In genomic region chr9:109963079-109963478, GRCh38 we compare ENCODE assay signal across 17 cellular contexts.
A peak's percentile ranks its signal among the peaks of the same experiment; 100 is the strongest.
DNase-seq lines count a peak whose midpoint lies in the region; ATAC-seq lines count a peak whose summit lies in the region.
"Had no signal": no experiment of that assay in that cellular context is flagged by ENCODE, and none has a peak within 500 bp of the region (broad histone marks: within the 10 kb centered on the region; RNA-seq: fewer than 3 reads in every experiment).

No MANE protein-coding gene starts in this region.

- no peak for ATAC-seq in stimulated activated memory B cell treated with anti-CD40 and anti-IgM and Interleukin-4, amounts not matched to agents 10 μg/mL and 1 μg/mL and 100 μg/mL, for 72 hours
- no peak for ATAC-seq in aorta (ENCODE audit: low FRiP score)
- ATAC-seq in GM21447 (IDR thresholded peaks at IDR 0.05; ENCODE audit: unreplicated experiment) = no peak
- ATAC-seq: GM12878, HepG2 had no signal

- H3K27ac Mint-ChIP-seq in activated naive CD4-positive, alpha-beta T cell treated with anti-CD3 and anti-CD28 coated beads for 36 hours = peak overlapping the region; percentile 20
- H3K27ac Mint-ChIP-seq in stimulated activated memory B cell treated with anti-CD40 and anti-IgM and Interleukin-4, amounts not matched to agents 10 μg/mL and 1 μg/mL and 100 μg/mL, for 72 hours = peak overlapping the region; percentile 92

- no peak overlapping the region for H3K4me3 ChIP-seq in aorta (ENCODE audit: low read length in 2 of 2)
- H3K4me3 ChIP-seq: GM12878, PC-9 had no signal

- no peaks in the 10 kb centered on the region for H3K27me3 Mint-ChIP-seq in activated naive CD4-positive, alpha-beta T cell treated with anti-CD3 and anti-CD28 coated beads for 36 hours (ENCODE audit: low read depth)
- H3K27me3 Mint-ChIP-seq in stimulated activated memory B cell treated with anti-CD40 and anti-IgM and Interleukin-4, amounts not matched to agents 10 μg/mL and 1 μg/mL and 100 μg/mL, for 72 hours = no peaks in the 10 kb centered on the region

- H3K9me3 ChIP-seq in aorta (ENCODE audit: control insufficient read depth, low read length) = no peaks in the 10 kb centered on the region

- peaks cover 0 to 4% of the 10 kb centered on the region in 2 donors for H3K36me3 ChIP-seq in aorta (ENCODE audit: control insufficient read depth in 1 of 2, insufficient read depth in 2 of 2, low read length in 1 of 2)

- no peak overlapping the region for H3K4me3 Mint-ChIP-seq in activated naive CD4-positive, alpha-beta T cell treated with anti-CD3 and anti-CD28 coated beads for 36 hours
- H3K4me3 Mint-ChIP-seq in stimulated activated memory B cell treated with anti-CD40 and anti-IgM and Interleukin-4, amounts not matched to agents 10 μg/mL and 1 μg/mL and 100 μg/mL, for 72 hours = no peak overlapping the region
- H3K4me3 Mint-ChIP-seq: CD14-positive monocyte had no signal

- intact Hi-C loops in activated naive CD4-positive, alpha-beta T cell treated with anti-CD3 and anti-CD28 coated beads for 36 hours (cut with micrococcal nuclease) = no loop called here
- intact Hi-C loops in aorta (cut with DNase I) = no loop called here

- no peaks in the 10 kb centered on the region for H3K9me3 Mint-ChIP-seq in activated naive CD4-positive, alpha-beta T cell treated with anti-CD3 and anti-CD28 coated beads for 36 hours
- peaks cover 2% of the 10 kb centered on the region for H3K9me3 Mint-ChIP-seq in stimulated activated memory B cell treated with anti-CD40 and anti-IgM and Interleukin-4, amounts not matched to agents 10 μg/mL and 1 μg/mL and 100 μg/mL, for 72 hours

- H3K36me3 Mint-ChIP-seq in activated naive CD4-positive, alpha-beta T cell treated with anti-CD3 and anti-CD28 coated beads for 36 hours (ENCODE audit: low read depth) = no peaks in the 10 kb centered on the region
- H3K36me3 Mint-ChIP-seq in stimulated activated memory B cell treated with anti-CD40 and anti-IgM and Interleukin-4, amounts not matched to agents 10 μg/mL and 1 μg/mL and 100 μg/mL, for 72 hours = peaks cover 4% of the 10 kb centered on the region
- H3K36me3 Mint-ChIP-seq: CD14-positive monocyte had no signal

- H3K27ac ChIP-seq in aorta (ENCODE audit: low read depth in 1 of 2, low read length in 2 of 2) = no peak overlapping the region
- H3K27ac ChIP-seq: KMS-11, PC-9 had no signal

- no peak for DNase-seq in activated naive CD4-positive, alpha-beta T cell treated with anti-CD3 and anti-CD28 coated beads for 36 hours
- DNase-seq in activated naive CD4-positive, alpha-beta T cell treated with anti-CD3 and anti-CD28 coated beads, Interleukin-2, amount 50 U/mL, for 16 hours = no peak
- DNase-seq in NCI-H2029 (lab: John Stamatoyannopoulos, UW) (peak; percentile 88), dermis blood vessel endothelial cell (peak; percentile 22), aorta (no peak), midbrain (lab: John Stamatoyannopoulos, UW) (no peak)
- DNase-seq: DMS79 treated with DMSO at 0.1 percent for 48 hours, NCI-H1048, NCI-H1436 treated with DMSO at 0.1 percent for 48 hours, NCI-H526 treated with DMSO at 0.1 percent for 48 hours, PC-9 had no signal

- H3K4me1 ChIP-seq in aorta (ENCODE audit: control insufficient read depth in 1 of 2, insufficient read depth in 2 of 2, low read length in 2 of 2) = peaks cover 2 to 5% of the 10 kb centered on the region in 2 donors

- WGBS in aorta, 2 donors = 77 to 79% methylated on average over 2 of the region's 2 CpGs

- CTCF ChIA-PET in activated naive CD4-positive, alpha-beta T cell treated with anti-CD3 and anti-CD28 coated beads for 36 hours (lab: Charles Lee) = no interaction called here

- H3K27me3 ChIP-seq in aorta (ENCODE audit: control insufficient read depth in 1 of 2, insufficient read depth in 2 of 2, low read length in 1 of 2) = no peaks in the 10 kb centered on the region

- peaks cover 44% of the 10 kb centered on the region for H3K4me1 Mint-ChIP-seq in activated naive CD4-positive, alpha-beta T cell treated with anti-CD3 and anti-CD28 coated beads for 36 hours (ENCODE audit: low read depth)
- peaks cover 84% of the 10 kb centered on the region for H3K4me1 Mint-ChIP-seq in stimulated activated memory B cell treated with anti-CD40 and anti-IgM and Interleukin-4, amounts not matched to agents 10 μg/mL and 1 μg/mL and 100 μg/mL, for 72 hours

Comparison
In these comparisons a context has a peak if more than half of its experiments do, and no peak if none do; other contexts are left out.
1. DNase-seq: peak in NCI-H2029 (single experiment) and dermis blood vessel endothelial cell (single experiment); none in activated naive CD4-positive, alpha-beta T cell treated with anti-CD3 and anti-CD28 coated beads for 36 hours (single experiment), activated naive CD4-positive, alpha-beta T cell treated with anti-CD3 and anti-CD28 coated beads, Interleukin-2, amount 50 U/mL, for 16 hours (single experiment), aorta (0 of 2) and midbrain (single experiment).